In the genomic region with DNA sequence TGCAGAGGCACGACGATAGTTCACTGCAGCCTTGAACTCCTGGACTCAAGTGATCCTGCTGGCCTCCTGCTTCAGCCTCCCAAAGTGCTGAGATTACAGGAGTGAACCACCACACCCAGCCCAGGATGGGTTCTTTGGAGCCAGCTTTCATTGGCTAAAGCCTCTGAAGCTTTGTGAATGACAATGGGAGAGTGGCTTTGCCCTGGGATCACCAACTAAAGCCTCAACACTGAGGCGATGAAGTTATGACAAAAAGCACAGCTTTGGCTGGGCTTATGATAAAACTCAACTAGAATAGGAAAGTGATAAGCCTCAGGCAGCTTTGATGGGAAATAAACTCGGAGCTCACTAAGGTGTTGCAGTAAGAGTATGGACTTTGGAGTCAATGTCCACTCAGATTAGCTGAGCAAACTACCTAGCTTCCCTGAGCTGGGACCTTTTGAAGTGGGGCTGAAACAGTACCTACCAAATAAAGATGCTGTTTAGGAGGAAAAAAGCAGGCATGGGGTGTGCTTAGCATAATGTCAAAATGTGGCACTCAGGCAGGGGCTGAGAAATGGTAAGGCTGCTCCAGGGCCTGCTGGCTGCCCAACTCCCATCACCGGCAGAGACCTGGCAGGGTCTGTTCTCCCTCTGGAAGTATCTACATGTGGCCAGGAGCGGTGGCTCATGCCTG, we compare ENCODE assay signal across 1 cellular context.
TF ChIP-seq lines count a peak whose summit lies in the region.

No MANE protein-coding gene starts in this region.

TF ChIP-seq in HepG2, 621 proteins besides CTCF, POLR2A, EP300 and RAD21 (continued from another document and continues in another):
- TF ChIP-seq, protein P1, sequence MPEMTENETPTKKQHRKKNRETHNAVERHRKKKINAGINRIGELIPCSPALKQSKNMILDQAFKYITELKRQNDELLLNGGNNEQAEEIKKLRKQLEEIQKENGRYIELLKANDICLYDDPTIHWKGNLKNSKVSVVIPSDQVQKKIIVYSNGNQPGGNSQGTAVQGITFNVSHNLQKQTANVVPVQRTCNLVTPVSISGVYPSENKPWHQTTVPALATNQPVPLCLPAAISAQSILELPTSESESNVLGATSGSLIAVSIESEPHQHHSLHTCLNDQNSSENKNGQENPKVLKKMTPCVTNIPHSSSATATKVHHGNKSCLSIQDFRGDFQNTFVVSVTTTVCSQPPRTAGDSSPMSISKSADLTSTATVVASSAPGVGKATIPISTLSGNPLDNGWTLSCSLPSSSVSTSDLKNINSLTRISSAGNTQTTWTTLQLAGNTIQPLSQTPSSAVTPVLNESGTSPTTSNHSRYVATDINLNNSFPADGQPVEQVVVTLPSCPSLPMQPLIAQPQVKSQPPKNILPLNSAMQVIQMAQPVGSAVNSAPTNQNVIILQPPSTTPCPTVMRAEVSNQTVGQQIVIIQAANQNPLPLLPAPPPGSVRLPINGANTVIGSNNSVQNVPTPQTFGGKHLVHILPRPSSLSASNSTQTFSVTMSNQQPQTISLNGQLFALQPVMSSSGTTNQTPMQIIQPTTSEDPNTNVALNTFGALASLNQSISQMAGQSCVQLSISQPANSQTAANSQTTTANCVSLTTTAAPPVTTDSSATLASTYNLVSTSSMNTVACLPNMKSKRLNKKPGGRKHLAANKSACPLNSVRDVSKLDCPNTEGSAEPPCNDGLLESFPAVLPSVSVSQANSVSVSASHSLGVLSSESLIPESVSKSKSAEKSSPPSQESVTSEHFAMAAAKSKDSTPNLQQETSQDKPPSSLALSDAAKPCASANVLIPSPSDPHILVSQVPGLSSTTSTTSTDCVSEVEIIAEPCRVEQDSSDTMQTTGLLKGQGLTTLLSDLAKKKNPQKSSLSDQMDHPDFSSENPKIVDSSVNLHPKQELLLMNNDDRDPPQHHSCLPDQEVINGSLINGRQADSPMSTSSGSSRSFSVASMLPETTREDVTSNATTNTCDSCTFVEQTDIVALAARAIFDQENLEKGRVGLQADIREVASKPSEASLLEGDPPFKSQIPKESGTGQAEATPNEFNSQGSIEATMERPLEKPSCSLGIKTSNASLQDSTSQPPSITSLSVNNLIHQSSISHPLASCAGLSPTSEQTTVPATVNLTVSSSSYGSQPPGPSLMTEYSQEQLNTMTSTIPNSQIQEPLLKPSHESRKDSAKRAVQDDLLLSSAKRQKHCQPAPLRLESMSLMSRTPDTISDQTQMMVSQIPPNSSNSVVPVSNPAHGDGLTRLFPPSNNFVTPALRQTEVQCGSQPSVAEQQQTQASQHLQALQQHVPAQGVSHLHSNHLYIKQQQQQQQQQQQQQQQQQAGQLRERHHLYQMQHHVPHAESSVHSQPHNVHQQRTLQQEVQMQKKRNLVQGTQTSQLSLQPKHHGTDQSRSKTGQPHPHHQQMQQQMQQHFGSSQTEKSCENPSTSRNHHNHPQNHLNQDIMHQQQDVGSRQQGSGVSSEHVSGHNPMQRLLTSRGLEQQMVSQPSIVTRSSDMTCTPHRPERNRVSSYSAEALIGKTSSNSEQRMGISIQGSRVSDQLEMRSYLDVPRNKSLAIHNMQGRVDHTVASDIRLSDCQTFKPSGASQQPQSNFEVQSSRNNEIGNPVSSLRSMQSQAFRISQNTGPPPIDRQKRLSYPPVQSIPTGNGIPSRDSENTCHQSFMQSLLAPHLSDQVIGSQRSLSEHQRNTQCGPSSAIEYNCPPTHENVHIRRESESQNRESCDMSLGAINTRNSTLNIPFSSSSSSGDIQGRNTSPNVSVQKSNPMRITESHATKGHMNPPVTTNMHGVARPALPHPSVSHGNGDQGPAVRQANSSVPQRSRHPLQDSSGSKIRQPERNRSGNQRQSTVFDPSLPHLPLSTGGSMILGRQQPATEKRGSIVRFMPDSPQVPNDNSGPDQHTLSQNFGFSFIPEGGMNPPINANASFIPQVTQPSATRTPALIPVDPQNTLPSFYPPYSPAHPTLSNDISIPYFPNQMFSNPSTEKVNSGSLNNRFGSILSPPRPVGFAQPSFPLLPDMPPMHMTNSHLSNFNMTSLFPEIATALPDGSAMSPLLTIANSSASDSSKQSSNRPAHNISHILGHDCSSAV (CRISPR knock-in tag; IDR thresholded peaks at IDR 0.05; ENCODE audit: borderline replicate concordance) = no peak
- TF ChIP-seq ZNF276 (CRISPR knock-in tag; IDR thresholded peaks at IDR 0.05; ENCODE audit: low read depth) (0 out of 2 replicates have a peak, but pooled peaks have one; percentile 52), PAWR (CRISPR knock-in tag; IDR thresholded peaks at IDR 0.05; ENCODE audit: borderline replicate concordance) (0 out of 2 replicates have a peak, but pooled peaks have one; percentile 55), ZNF121 (CRISPR knock-in tag; IDR thresholded peaks at IDR 0.05) (peak; percentile 59; the same call in 1 of the 2 replicates), ZBTB2 (CRISPR knock-in tag; IDR thresholded peaks at IDR 0.05; ENCODE audit: low read depth) (no peak), GTF2F1 (IDR thresholded peaks at IDR 0.05; ENCODE audit: low read length) (no peak), ZNF552 (CRISPR knock-in tag; IDR thresholded peaks at IDR 0.05; ENCODE audit: borderline replicate concordance) (no peak), CREM (IDR thresholded peaks at IDR 0.05) (peak; percentile 56), CREM (CRISPR knock-in tag; IDR thresholded peaks at IDR 0.05) (no peak), HOXD1 (CRISPR knock-in tag; IDR thresholded peaks at IDR 0.05) (no peak; the same call in none of the 2 replicates), CHD4 (IDR thresholded peaks at IDR 0.05; ENCODE audit: borderline replicate concordance, low read length) (no peak), KDM4B (CRISPR knock-in tag; IDR thresholded peaks at IDR 0.05) (no peak), ZNF646 (CRISPR knock-in tag; IDR thresholded peaks at IDR 0.05) (no peak), ZNF260 (CRISPR knock-in tag; IDR thresholded peaks at IDR 0.05; ENCODE audit: borderline replicate concordance, low read depth) (no peak), HNRNPH1 (optimal IDR thresholded peaks at IDR 0.05; ENCODE audit: low read depth, low read length) (no peak), LCORL (IDR thresholded peaks at IDR 0.05) (no peak), LCORL (CRISPR knock-in tag; IDR thresholded peaks at IDR 0.05) (peak; percentile 91), ZNF235 (CRISPR knock-in tag; IDR thresholded peaks at IDR 0.05; ENCODE audit: borderline replicate concordance) (no peak), NRL (CRISPR knock-in tag; IDR thresholded peaks at IDR 0.05; ENCODE audit: borderline replicate concordance) (no peak), ELF3 (CRISPR knock-in tag; IDR thresholded peaks at IDR 0.05) (peak; percentile 81), ZNF335 (CRISPR knock-in tag; IDR thresholded peaks at IDR 0.05) (no peak), REXO4 (CRISPR knock-in tag; IDR thresholded peaks at IDR 0.05; ENCODE audit: borderline replicate concordance) (no peak), ARID5B (CRISPR knock-in tag; IDR thresholded peaks at IDR 0.05) (peak; percentile 56; the same call in 1 of the 2 replicates), ZNF264 (CRISPR knock-in tag; IDR thresholded peaks at IDR 0.05) (peak; percentile 86), SALL1 (CRISPR knock-in tag; IDR thresholded peaks at IDR 0.05) (peak; percentile 78), GLI4 (CRISPR knock-in tag; IDR thresholded peaks at IDR 0.05; ENCODE audit: borderline replicate concordance) (no peak), GPN1 (CRISPR knock-in tag; IDR thresholded peaks at IDR 0.05; ENCODE audit: borderline replicate concordance) (no peak), RFX1 (IDR thresholded peaks at IDR 0.05) (no peak), ZNF280B (CRISPR knock-in tag; IDR thresholded peaks at IDR 0.05; ENCODE audit: borderline replicate concordance) (no peak), U2AF1 (optimal IDR thresholded peaks at IDR 0.05; ENCODE audit: low read depth, low read length) (no peak)
